In the genomic region with DNA sequence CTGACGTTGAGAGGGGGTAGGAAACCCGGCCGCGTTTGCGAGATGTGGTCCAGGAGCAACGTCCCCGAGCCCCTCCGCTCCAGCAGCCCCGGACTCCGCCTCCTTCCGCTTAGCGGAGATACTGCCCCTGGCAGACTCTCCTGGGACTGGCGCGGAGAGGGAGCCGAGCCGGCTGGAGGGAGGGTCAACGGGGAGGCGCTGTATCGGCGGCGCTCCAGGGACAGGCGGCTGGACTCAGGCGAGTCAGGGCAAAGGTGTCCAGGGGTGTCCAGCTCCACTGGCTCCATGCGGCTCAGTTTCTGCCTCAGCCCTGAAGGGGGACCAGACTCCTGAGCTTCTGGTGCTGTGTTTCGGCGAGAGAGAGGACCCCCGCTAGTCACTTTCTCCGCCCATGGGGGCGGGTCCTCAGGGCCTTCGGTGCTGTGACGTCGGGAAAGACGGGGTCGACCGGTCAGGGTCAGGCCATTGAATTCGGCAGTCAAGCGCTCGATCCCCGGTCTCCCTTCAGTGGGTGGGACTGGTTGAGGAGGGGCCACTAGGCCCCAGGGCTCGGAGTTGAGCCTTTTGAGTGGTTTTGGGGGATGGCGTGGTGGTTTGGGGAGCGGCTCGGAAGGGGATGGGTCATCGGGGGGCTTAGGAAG, we compare ENCODE assay signal across 8 cellular contexts. TPM values are rescaled to one million over a fixed set of nuclear protein-coding genes. Genes with fewer than 3 reads are reported as not detected.
DNase-seq lines count a peak whose midpoint lies in the region; ATAC-seq and TF ChIP-seq lines count a peak whose summit lies in the region.

No MANE protein-coding gene starts in this region.

- H3K27me3 Mint-ChIP-seq in CD4-positive, alpha-beta memory T cell = no peaks in the 10 kb centered on the region

- no peak for TF ChIP-seq RAD21 in SK-N-SH (IDR thresholded peaks at IDR 0.05; ENCODE audit: low read length)

- peaks cover 42% of the 10 kb centered on the region for H3F3A ChIP-seq in SK-N-SH (replicated peaks; ENCODE audit: insufficient read depth)

- H3K4me1 ChIP-seq in CD4-positive, alpha-beta memory T cell (ENCODE audit: insufficient read depth, low read length) = peaks cover 67% of the 10 kb centered on the region
- H3K4me1 ChIP-seq in SK-N-SH (ENCODE audit: control insufficient read depth in 1 of 2, insufficient read depth in 2 of 2, low read depth in 1 of 2, low read length in 1 of 2) (peaks cover 33 to 57% of the 10 kb centered on the region in 2 experiments), prostate gland (replicated peaks) (peaks cover 4% of the 10 kb centered on the region)

- no peak for TF ChIP-seq EP300 in SK-N-SH (IDR thresholded peaks at IDR 0.05; ENCODE audit: borderline replicate concordance in 1 of 2, low read depth in 1 of 2, low read length in 1 of 2)

- CTCF ChIA-PET in CD4-positive, alpha-beta memory T cell (lab: Charles Lee; ENCODE audit: partially characterized antibody) = no interaction called here
- CTCF ChIA-PET in SK-N-SH (lab: Yijun Ruan, JAX) = interaction anchor here (0.6 to 2.3 kb wide), 6 partner anchors 17 to 115 kb away, joined by 3 to 9 read pairs (median 4); partner anchors contain the start of genes NUDT17 and RBM8A

- peak overlapping the region; percentile 58 for H3K9ac ChIP-seq in SK-N-SH

- peaks cover 52 to 91% (median 61%) of the 10 kb centered on the region in 4 donors for H3K4me1 Mint-ChIP-seq in CD4-positive, alpha-beta memory T cell

- no peaks in the 10 kb centered on the region for H3K9me3 ChIP-seq in CD4-positive, alpha-beta memory T cell (ENCODE audit: control insufficient read depth in 1 of 2, low read length in 2 of 2)
- H3K9me3 ChIP-seq in SK-N-SH (no peaks in the 10 kb centered on the region), prostate gland (no peaks in the 10 kb centered on the region)

- no peaks in the 10 kb centered on the region for H3K9me2 ChIP-seq in SK-N-SH

- intact Hi-C loops in CD4-positive, alpha-beta memory T cell (cut with micrococcal nuclease) = loop anchor here (5.0 kb wide), 1 partner anchor 37 kb away; the partner anchor contains the start of gene TXNIP
- intact Hi-C loops in prostate gland (cut with DNase I) = loop anchor here (5.0 kb wide), 2 partner anchors 43 to 77 kb away; partner anchors contain the start of gene PEX11B

- peak overlapping the region; percentile 44 to 85 for H3K4me3 ChIP-seq in CD4-positive, alpha-beta memory T cell (ENCODE audit: low read length in 2 of 2)
- H3K4me3 ChIP-seq in SK-N-SH (ENCODE audit: low read depth in 2 of 2, low read length in 1 of 2) = peak overlapping the region; percentile 69 to 76
- peak overlapping the region; percentile 47 to 52 for H3K4me3 ChIP-seq in prostate gland

- H3K4me3 Mint-ChIP-seq in CD4-positive, alpha-beta memory T cell = peak overlapping the region; percentile 88 to 97 (median 94)

- DNase-seq in CD4-positive, alpha-beta memory T cell = peak in 3 of 5 donors; percentile 37 to 67 (median 44)
- DNase-seq in HuH-7 (ENCODE audit: low spot score) = peak; percentile 86
- DNase-seq in SK-N-SH = peak; percentile 90
- DNase-seq in astrocyte of the hippocampus (ENCODE audit: low read depth, low spot score) = peak; percentile 84
- DNase-seq in hippocampal formation (lab: John Stamatoyannopoulos, UW) = peak; percentile 55 to 69
- DNase-seq in prostate gland (ENCODE audit: low spot score) = peak; percentile 63

- peak overlapping the region; percentile 82 to 95 (median 89) for H3K27ac Mint-ChIP-seq in CD4-positive, alpha-beta memory T cell

- POLR2A ChIA-PET in CD4-positive, alpha-beta memory T cell (lab: Charles Lee; ENCODE audit: partially characterized antibody) = interaction anchor here (0.7 to 17.4 kb wide), 5 partner anchors 11 to 76 kb away, joined by 3 to 444 read pairs (median 203); partner anchors contain the start of genes RBM8A and TXNIP
- POLR2A ChIA-PET in SK-N-SH (lab: Yijun Ruan, JAX) = interaction anchor here (1.2 to 1.6 kb wide), 2 partner anchors 33 to 102 kb away, joined by 5 to 7 read pairs; partner anchors contain the start of genes PIAS3 and RBM8A

- no peaks in the 10 kb centered on the region for H3K27me3 ChIP-seq in CD4-positive, alpha-beta memory T cell (ENCODE audit: insufficient read depth, low read length)
- no peaks in the 10 kb centered on the region for H3K27me3 ChIP-seq in SK-N-SH (ENCODE audit: insufficient read depth)
- no peaks in the 10 kb centered on the region for H3K27me3 ChIP-seq in prostate gland (replicated peaks; ENCODE audit: insufficient read depth)

- peak overlapping the region; percentile 95 for H3K4me2 ChIP-seq in SK-N-SH

- 3% methylated on average over 18 of the region's 44 CpGs for WGBS in SK-N-SH (ENCODE audit: low lambda C conversion rate)
- 3% methylated on average over 42 of the region's 44 CpGs for WGBS in prostate gland

- H2AFZ ChIP-seq in SK-N-SH (ENCODE audit: low read depth) = peak overlapping the region; percentile 77

- no peaks in the 10 kb centered on the region; the same call in 1 of the 2 replicates for H4K20me1 ChIP-seq in SK-N-SH (ENCODE audit: insufficient read depth)

- peak; percentile 46 for TF ChIP-seq POLR2A in prostate gland (IDR thresholded peaks at IDR 0.05)

- no peak for TF ChIP-seq CTCF in SK-N-SH (IDR thresholded peaks at IDR 0.05)
- TF ChIP-seq CTCF in prostate gland (IDR thresholded peaks at IDR 0.05) = peak in 2 of 4 experiments; percentile 13 to 22

- H3K36me3 Mint-ChIP-seq in CD4-positive, alpha-beta memory T cell = peaks cover 0 to 24% of the 10 kb centered on the region in 2 donors

- H3K27ac ChIP-seq in CD4-positive, alpha-beta memory T cell (ENCODE audit: low read depth, low read length) = peak overlapping the region; percentile 71
- H3K27ac ChIP-seq in SK-N-SH (ENCODE audit: low read depth in 2 of 2, low read length in 1 of 2) = peak overlapping the region; percentile 44 to 95; a peak in 3 of 4 replicates
- peak overlapping the region; percentile 84 for H3K27ac ChIP-seq in prostate gland

- no peaks in the 10 kb centered on the region for H3K9me3 Mint-ChIP-seq in CD4-positive, alpha-beta memory T cell

- H3K36me3 ChIP-seq in CD4-positive, alpha-beta memory T cell (ENCODE audit: insufficient read depth, low read length) = no peaks in the 10 kb centered on the region
- H3K36me3 ChIP-seq in SK-N-SH (replicated peaks in 1 of 2; ENCODE audit: control insufficient read depth in 1 of 2, insufficient read depth in 2 of 2, low read length in 1 of 2) (no peaks in the 10 kb centered on the region), prostate gland (no peaks in the 10 kb centered on the region)

- ATAC-seq in GM18511 (IDR thresholded peaks at IDR 0.05; ENCODE audit: unreplicated experiment) (no peak), GM21515 (IDR thresholded peaks at IDR 0.05; ENCODE audit: unreplicated experiment) (no peak)

- H3K79me2 ChIP-seq in SK-N-SH (ENCODE audit: insufficient read depth) = peaks cover 18% of the 10 kb centered on the region

TF ChIP-seq in SK-N-SH, 30 proteins besides CTCF, POLR2A, EP300 and RAD21 (continues in another document):
- TF ChIP-seq MXI1 (IDR thresholded peaks at IDR 0.05; ENCODE audit: low read depth, low read length) (peak; percentile 55; the same call in 1 of the 2 replicates), RXRA (IDR thresholded peaks at IDR 0.05; ENCODE audit: borderline replicate concordance, low read depth) (no peak; the same call in 1 of the 2 replicates), NRF1 (IDR thresholded peaks at IDR 0.05; ENCODE audit: low read depth, low read length) (no peak), RFX5 (IDR thresholded peaks at IDR 0.05; ENCODE audit: low read length) (no peak), PBX3 (IDR thresholded peaks at IDR 0.05) (no peak), SMC3 (IDR thresholded peaks at IDR 0.05; ENCODE audit: low read depth, low read length) (peak; percentile 4; the same call in 1 of the 2 replicates), YY1 (IDR thresholded peaks at IDR 0.05; ENCODE audit: low read depth) (no peak)

RNA-seq across cellular contexts. Expression of gene LIX1L, which starts 2.8 kb away (rescaled TPM):
- 10 to 100 TPM; 64.5 to 66.1 TPM for total RNA-seq in CD4-positive, alpha-beta memory T cell
- polyA plus RNA-seq in CD4-positive, alpha-beta memory T cell = 10 to 100 TPM; 35.3 to 35.7 TPM
- 39.1 and 39.4 TPM in 2 replicates for polyA plus RNA-seq in SK-N-SH (2012; rRNA removed)
- polyA plus RNA-seq in SK-N-SH (2012; cell fraction: cytosol; rRNA removed) = 46.0 and 49.7 TPM in 2 replicates
- 22.1 and 26.1 TPM in 2 replicates for polyA plus RNA-seq in SK-N-SH (2012; cell fraction: nucleus; rRNA removed)
- total RNA-seq in prostate gland = 10 to 100 TPM; 30.0 to 31.8 TPM

RNA-seq across cellular contexts. Expression of gene ANKRD34A, which starts 3.8 kb away (rescaled TPM):
- total RNA-seq in CD4-positive, alpha-beta memory T cell = 1 to 10 TPM; 1.8 to 2.1 TPM
- under 1 TPM in 1 of 2 donors, not detected in 1; 0.60 TPM for polyA plus RNA-seq in CD4-positive, alpha-beta memory T cell
- 2.6 and 3.6 TPM in 2 replicates for polyA plus RNA-seq in SK-N-SH (2012; rRNA removed)
- 1.7 and 2.4 TPM in 2 replicates for polyA plus RNA-seq in SK-N-SH (2012; cell fraction: cytosol; rRNA removed)
- polyA plus RNA-seq in SK-N-SH (2012; cell fraction: nucleus; rRNA removed) = 9.4 and 13.1 TPM in 2 replicates
- 1 to 10 TPM; 1.6 to 2.4 TPM for total RNA-seq in prostate gland

RNA-seq across cellular contexts. Expression of gene POLR3GL, which starts 3.9 kb away (rescaled TPM):
- total RNA-seq in CD4-positive, alpha-beta memory T cell = 10 to 100 TPM; 36.6 to 38.3 TPM
- 100 to 1,000 TPM in 1 of 2 donors, 10 to 100 TPM in 1; 95.3 to 164 TPM for polyA plus RNA-seq in CD4-positive, alpha-beta memory T cell
- polyA plus RNA-seq in SK-N-SH (2012; rRNA removed) = 15.8 and 17.3 TPM in 2 replicates
- 18.3 and 24.3 TPM in 2 replicates for polyA plus RNA-seq in SK-N-SH (2012; cell fraction: cytosol; rRNA removed)
- 12.2 and 13.1 TPM in 2 replicates for polyA plus RNA-seq in SK-N-SH (2012; cell fraction: nucleus; rRNA removed)
- total RNA-seq in prostate gland = 10 to 100 TPM; 20.3 to 23.2 TPM

RNA-seq across cellular contexts. Expression of gene RBM8A, which starts 33.3 kb away (rescaled TPM):
- 100 to 1,000 TPM; 116 to 122 TPM for total RNA-seq in CD4-positive, alpha-beta memory T cell
- polyA plus RNA-seq in CD4-positive, alpha-beta memory T cell = 100 to 1,000 TPM; 129 to 169 TPM
- polyA plus RNA-seq in SK-N-SH (2012; rRNA removed) = 236 TPM in 2 replicates
- polyA plus RNA-seq in SK-N-SH (2012; cell fraction: cytosol; rRNA removed) = 306 and 395 TPM in 2 replicates
- polyA plus RNA-seq in SK-N-SH (2012; cell fraction: nucleus; rRNA removed) = 80.7 and 82.7 TPM in 2 replicates
- 100 to 1,000 TPM; 127 to 159 TPM for total RNA-seq in prostate gland

RNA-seq across cellular contexts. Expression of gene TXNIP, which starts 35.8 kb away (rescaled TPM):
- total RNA-seq in CD4-positive, alpha-beta memory T cell = 100 to 1,000 TPM; 933 to 985 TPM
- polyA plus RNA-seq in CD4-positive, alpha-beta memory T cell = 1,000 to 10,000 TPM; 4,275 to 4,310 TPM
- polyA plus RNA-seq in SK-N-SH (2012; rRNA removed) = 44.6 and 77.3 TPM in 2 replicates
- 60.3 and 73.3 TPM in 2 replicates for polyA plus RNA-seq in SK-N-SH (2012; cell fraction: cytosol; rRNA removed)
- 41.9 and 93.1 TPM in 2 replicates for polyA plus RNA-seq in SK-N-SH (2012; cell fraction: nucleus; rRNA removed)
- total RNA-seq in prostate gland = 100 to 1,000 TPM; 618 to 736 TPM
